8 cellular contexts compared by ENCODE assay signal in the genomic region with DNA sequence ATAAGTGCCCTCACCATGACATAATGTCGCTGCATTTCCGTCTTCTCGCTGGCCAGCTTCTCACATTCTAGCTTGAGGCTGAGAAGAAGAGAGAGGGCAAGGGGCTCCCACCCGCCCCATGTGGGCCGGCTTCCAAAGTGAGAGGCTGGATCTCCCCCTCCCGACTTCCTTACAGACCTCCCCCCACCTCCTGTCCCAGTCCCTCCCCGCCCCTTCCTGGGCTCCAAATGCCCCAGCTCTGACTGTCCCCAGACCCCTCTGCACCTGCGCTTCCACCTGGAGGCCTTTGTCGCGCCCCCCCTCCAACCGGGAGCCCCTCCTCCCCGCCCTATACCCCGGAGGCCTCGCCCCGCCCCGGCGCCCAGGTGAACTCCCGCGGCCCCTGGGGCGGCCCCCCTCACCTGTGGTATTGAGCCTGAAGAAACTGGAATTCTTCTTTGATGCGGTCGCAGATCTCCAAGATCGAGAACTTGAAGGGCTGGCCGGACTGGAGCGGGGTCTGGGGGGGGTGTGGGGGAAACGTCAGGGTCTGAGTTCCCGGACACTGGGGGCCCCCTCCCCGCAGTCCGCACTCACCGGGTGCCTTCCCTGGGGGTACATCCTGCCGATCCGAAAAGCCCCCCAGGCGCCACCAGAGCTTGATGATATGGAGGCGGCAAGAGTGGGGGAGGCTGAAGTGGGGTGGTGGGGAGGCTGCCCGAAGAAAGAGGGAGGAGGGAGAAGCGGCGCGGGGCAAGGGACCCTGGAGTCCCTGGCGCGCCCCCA. TPM values are rescaled to one million over a fixed set of nuclear protein-coding genes. Genes with fewer than 3 reads are reported as not detected.
DNase-seq lines count a peak whose midpoint lies in the region; ATAC-seq and TF ChIP-seq lines count a peak whose summit lies in the region.

No MANE protein-coding gene starts in this region.

- TF ChIP-seq RAD21 in liver (IDR thresholded peaks at IDR 0.05), result no peak

- H3K27me3 ChIP-seq in body of pancreas (no peaks in the 10 kb centered on the region), liver (ENCODE audit: control insufficient read depth in 4 of 4, insufficient read depth in 4 of 4, low read length in 3 of 4) (no peaks in the 10 kb centered on the region), upper lobe of left lung (no peaks in the 10 kb centered on the region)

- no peaks in the 10 kb centered on the region for H3K9me3 Mint-ChIP-seq in activated CD4-positive, alpha-beta memory T cell treated with anti-CD3 and anti-CD28 coated beads for 36 hours
- H3K9me3 Mint-ChIP-seq in activated CD4-positive, alpha-beta memory T cell treated with anti-CD3 and anti-CD28 coated beads, Interleukin-2, amount 10 ng/mL, durations not matched to agents 7 days and 5 days, result no peaks in the 10 kb centered on the region

- H3K9ac ChIP-seq in liver (ENCODE audit: low read depth in 1 of 2, low read length in 2 of 2), result no peak overlapping the region

- TF ChIP-seq CTCF in body of pancreas (IDR thresholded peaks at IDR 0.05) (no peak), liver (IDR thresholded peaks at IDR 0.05; ENCODE audit: low read depth, low read length, missing input control) (no peak), upper lobe of left lung (IDR thresholded peaks at IDR 0.05) (no peak)

- H3K9me3 ChIP-seq in body of pancreas (no peaks in the 10 kb centered on the region), liver (ENCODE audit: control insufficient read depth in 4 of 4, low read length in 3 of 4) (no peaks in the 10 kb centered on the region), upper lobe of left lung (no peaks in the 10 kb centered on the region)

- intact Hi-C loops in activated CD4-positive, alpha-beta memory T cell treated with anti-CD3 and anti-CD28 coated beads for 36 hours (cut with micrococcal nuclease), result no loop called here
- intact Hi-C loops in body of pancreas (cut with DNase I), result no loop called here

- ATAC-seq in body of pancreas, result peak; percentile 51
- peak; percentile 11 to 25 for ATAC-seq in upper lobe of left lung (ENCODE audit: low FRiP score in 2 of 2)
- ATAC-seq in HG03521 (IDR thresholded peaks at IDR 0.05; ENCODE audit: unreplicated experiment), result no peak
- ATAC-seq in GM18505 (IDR thresholded peaks at IDR 0.05; ENCODE audit: unreplicated experiment), result no peak

- peak overlapping the region; percentile 43 for H3K4me3 Mint-ChIP-seq in activated CD4-positive, alpha-beta memory T cell treated with anti-CD3 and anti-CD28 coated beads for 36 hours
- no peak overlapping the region for H3K4me3 Mint-ChIP-seq in activated CD4-positive, alpha-beta memory T cell treated with anti-CD3 and anti-CD28 coated beads, Interleukin-2, amount 10 ng/mL, durations not matched to agents 7 days and 5 days

- no peak overlapping the region for H3K27ac Mint-ChIP-seq in activated CD4-positive, alpha-beta memory T cell treated with anti-CD3 and anti-CD28 coated beads for 36 hours
- no peak overlapping the region for H3K27ac Mint-ChIP-seq in activated CD4-positive, alpha-beta memory T cell treated with anti-CD3 and anti-CD28 coated beads, Interleukin-2, amount 10 ng/mL, durations not matched to agents 7 days and 5 days

- whole genome bisulfite sequencing in body of pancreas, 2 donors, result 3 to 4% methylated on average over 20 to 33 of the region's 40 CpGs
- WGBS in liver, result 19% methylated on average over 40 of the region's 40 CpGs
- 2 to 8% methylated on average over 8 to 16 of the region's 40 CpGs for WGBS in upper lobe of left lung, 2 donors

- H3K36me3 Mint-ChIP-seq in activated CD4-positive, alpha-beta memory T cell treated with anti-CD3 and anti-CD28 coated beads for 36 hours, result no peaks in the 10 kb centered on the region
- no peaks in the 10 kb centered on the region for H3K36me3 Mint-ChIP-seq in activated CD4-positive, alpha-beta memory T cell treated with anti-CD3 and anti-CD28 coated beads, Interleukin-2, amount 10 ng/mL, durations not matched to agents 7 days and 5 days (ENCODE audit: low read depth)

- H3K4me1 ChIP-seq in body of pancreas (peaks cover 13% of the 10 kb centered on the region), liver (ENCODE audit: control insufficient read depth in 4 of 4, insufficient read depth in 4 of 4, low read length in 3 of 4) (peaks cover 3 to 21% (median 12%) of the 10 kb centered on the region in 4 donors), upper lobe of left lung (peaks cover 13 to 22% (median 19%) of the 10 kb centered on the region in 4 donors)

- TF ChIP-seq EP300 in upper lobe of left lung (IDR thresholded peaks at IDR 0.05), result no peak

- TF ChIP-seq POLR2A in body of pancreas (IDR thresholded peaks at IDR 0.05), result peak in 2 of 3 donors; percentile 28 to 54
- no peak for TF ChIP-seq POLR2A in upper lobe of left lung (IDR thresholded peaks at IDR 0.05)
- no peak for TF ChIP-seq POLR2A in GM18505 (IDR thresholded peaks at IDR 0.05; ENCODE audit: borderline replicate concordance, extremely low read depth, insufficient read depth, insufficient read length)

- H3K4me3 ChIP-seq in body of pancreas, result peak overlapping the region; percentile 60 to 93
- H3K4me3 ChIP-seq in liver (ENCODE audit: low read depth in 1 of 3, low read length in 3 of 3), result peak overlapping the region; percentile 13 to 75 (median 27)
- H3K4me3 ChIP-seq in upper lobe of left lung, result peak overlapping the region; percentile 69 to 75 (median 72)

- CTCF ChIA-PET in activated CD4-positive, alpha-beta memory T cell treated with anti-CD3 and anti-CD28 coated beads for 36 hours (lab: Charles Lee), result interaction anchor here (0.6 to 1.4 kb wide), 2 partner anchors 75 to 217 kb away, joined by 3 to 5 read pairs; no protein-coding TSS in a partner anchor
- CTCF ChIA-PET in activated CD4-positive, alpha-beta memory T cell treated with anti-CD3 and anti-CD28 coated beads, Interleukin-2, amount 10 ng/mL, durations not matched to agents 7 days and 5 days (lab: Charles Lee), result no interaction called here

- DNase-seq in activated CD4-positive, alpha-beta memory T cell treated with anti-CD3 and anti-CD28 coated beads for 36 hours, result no peak
- no peak for DNase-seq in activated CD4-positive, alpha-beta memory T cell treated with anti-CD3 and anti-CD28 coated beads, Interleukin-2, amount 10 ng/mL, durations not matched to agents 7 days and 5 days
- peak; percentile 34 to 52 (median 42) for DNase-seq in body of pancreas
- peak in 1 of 2 donors; percentile 86 for DNase-seq in upper lobe of left lung
- no peak for DNase-seq in activated CD4-positive, alpha-beta T cell treated with anti-CD3 and anti-CD28 coated beads, Interleukin-2, amount 50 U/mL, for 1 hour

- H3K36me3 ChIP-seq in body of pancreas (replicated peaks in 1 of 2; ENCODE audit: insufficient read depth in 1 of 2, low read depth in 2 of 2), result no peaks in the 10 kb centered on the region
- no peaks in the 10 kb centered on the region for H3K36me3 ChIP-seq in liver (ENCODE audit: control insufficient read depth in 4 of 4, insufficient read depth in 3 of 4, low read depth in 1 of 4, low read length in 3 of 4)
- H3K36me3 ChIP-seq in upper lobe of left lung, result peaks cover 0 to 4% (median 0%) of the 10 kb centered on the region in 4 donors

- H3K27ac ChIP-seq in body of pancreas, result peak overlapping the region; percentile 54 to 77 (median 71)
- no peak overlapping the region for H3K27ac ChIP-seq in liver (ENCODE audit: low read depth in 1 of 2, low read length in 2 of 2)
- peak overlapping the region; percentile 64 to 87 (median 76) for H3K27ac ChIP-seq in upper lobe of left lung

- H3K4me1 Mint-ChIP-seq in activated CD4-positive, alpha-beta memory T cell treated with anti-CD3 and anti-CD28 coated beads for 36 hours (ENCODE audit: low read depth), result peaks cover 20% of the 10 kb centered on the region
- H3K4me1 Mint-ChIP-seq in activated CD4-positive, alpha-beta memory T cell treated with anti-CD3 and anti-CD28 coated beads, Interleukin-2, amount 10 ng/mL, durations not matched to agents 7 days and 5 days, result peaks cover 20% of the 10 kb centered on the region

- POLR2A ChIA-PET in activated CD4-positive, alpha-beta memory T cell treated with anti-CD3 and anti-CD28 coated beads for 36 hours (lab: Charles Lee), result no interaction called here
- POLR2A ChIA-PET in activated CD4-positive, alpha-beta memory T cell treated with anti-CD3 and anti-CD28 coated beads, Interleukin-2, amount 10 ng/mL, durations not matched to agents 7 days and 5 days (lab: Charles Lee), result interaction anchor here (1.9 kb wide), 1 partner anchor 32 kb away, joined by 5 read pairs; no protein-coding TSS in a partner anchor

- H3K27me3 Mint-ChIP-seq in activated CD4-positive, alpha-beta memory T cell treated with anti-CD3 and anti-CD28 coated beads for 36 hours, result peaks cover 11% of the 10 kb centered on the region
- H3K27me3 Mint-ChIP-seq in activated CD4-positive, alpha-beta memory T cell treated with anti-CD3 and anti-CD28 coated beads, Interleukin-2, amount 10 ng/mL, durations not matched to agents 7 days and 5 days, result peaks cover 46% of the 10 kb centered on the region

TF ChIP-seq in liver, 16 proteins besides CTCF, POLR2A, EP300 and RAD21 (continues in another document):
- TF ChIP-seq HNF4G (IDR thresholded peaks at IDR 0.05), result no peak
- TF ChIP-seq YY1 (IDR thresholded peaks at IDR 0.05), result no peak

RNA-seq across cellular contexts. Expression of a gene that starts 0.6 kb away (rescaled TPM):
- 1 to 10 TPM; 8.5 to 9.9 TPM for total RNA-seq in activated CD4-positive, alpha-beta memory T cell treated with anti-CD3 and anti-CD28 coated beads for 36 hours
- 1 to 10 TPM; 1.3 to 1.4 TPM for total RNA-seq in activated CD4-positive, alpha-beta memory T cell treated with anti-CD3 and anti-CD28 coated beads, Interleukin-2, amount 10 ng/mL, durations not matched to agents 7 days and 5 days
- total RNA-seq in body of pancreas (10 to 100 TPM; 34.5 to 45.2 TPM), liver (1 to 10 TPM; 4.5 to 9.3 TPM), upper lobe of left lung (100 to 1,000 TPM in 1 of 6 donors, 10 to 100 TPM in 5; 35.0 to 115 (median 56.0) TPM)
- 1 to 10 TPM; 3.6 to 7.0 TPM for polyA plus RNA-seq in liver

RNA-seq across cellular contexts. Expression of a gene that starts 33.8 kb away (rescaled TPM):
- 100 to 1,000 TPM; 411 to 426 TPM for total RNA-seq in activated CD4-positive, alpha-beta memory T cell treated with anti-CD3 and anti-CD28 coated beads for 36 hours
- 100 to 1,000 TPM; 712 to 724 TPM for total RNA-seq in activated CD4-positive, alpha-beta memory T cell treated with anti-CD3 and anti-CD28 coated beads, Interleukin-2, amount 10 ng/mL, durations not matched to agents 7 days and 5 days
- total RNA-seq in body of pancreas (100 to 1,000 TPM; 166 to 254 TPM), liver (10 to 100 TPM; 48.0 to 61.7 TPM), upper lobe of left lung (100 to 1,000 TPM; 324 to 781 (median 471) TPM)
- 100 to 1,000 TPM in 1 of 2 donors, 10 to 100 TPM in 1; 47.2 to 166 TPM for polyA plus RNA-seq in liver

RNA-seq across cellular contexts. Expression of a gene that starts 51.1 kb away (rescaled TPM):
- 1 to 10 TPM; 2.5 to 2.6 TPM for total RNA-seq in activated CD4-positive, alpha-beta memory T cell treated with anti-CD3 and anti-CD28 coated beads for 36 hours
- total RNA-seq in activated CD4-positive, alpha-beta memory T cell treated with anti-CD3 and anti-CD28 coated beads, Interleukin-2, amount 10 ng/mL, durations not matched to agents 7 days and 5 days, result 1 to 10 TPM; 1.1 to 2.0 TPM
- total RNA-seq in body of pancreas (under 1 TPM in 1 of 2 donors, not detected in 1; 0.33 TPM), liver (1 to 10 TPM in 1 of 2 donors, under 1 TPM in 1; 0.47 to 1.7 TPM), upper lobe of left lung (10 to 100 TPM in 2 of 6 donors, 1 to 10 TPM in 4; 4.1 to 49.2 (median 5.4) TPM)
- 1 to 10 TPM in 1 of 2 donors, under 1 TPM in 1; 0.78 to 2.8 TPM for polyA plus RNA-seq in liver

Comparison
In these comparisons a context has a peak if more than half of its experiments do, and no peak if none do; other contexts are left out.
1. DNase-seq: peak in body of pancreas (4 of 4); none in activated CD4-positive, alpha-beta memory T cell treated with anti-CD3 and anti-CD28 coated beads for 36 hours (single experiment), activated CD4-positive, alpha-beta memory T cell treated with anti-CD3 and anti-CD28 coated beads, Interleukin-2, amount 10 ng/mL, durations not matched to agents 7 days and 5 days (single experiment) and activated CD4-positive, alpha-beta T cell treated with anti-CD3 and anti-CD28 coated beads, Interleukin-2, amount 50 U/mL, for 1 hour (single experiment).
2. ATAC-seq: peak in body of pancreas (single experiment) and upper lobe of left lung (2 of 2); none in HG03521 (single experiment) and GM18505 (single experiment).
3. H3K27ac ChIP-seq: peak in body of pancreas (4 of 4) and upper lobe of left lung (4 of 4); none in liver (0 of 2).
4. POLR2A ChIP-seq: peak in body of pancreas (2 of 3); none in upper lobe of left lung (0 of 4) and GM18505 (single experiment).
5. Peak in every context shown above with its lines, with median percentiles within 50 percentile points of each other: H3K4me3 ChIP-seq.